ENCODE assay signal across 2 cellular contexts in genomic region chr14:100648474-100649172, GRCh38.
TF ChIP-seq lines count a peak whose summit lies in the region.

No MANE protein-coding gene starts in this region.

TF ChIP-seq in HCT116, 20 proteins besides CTCF, POLR2A, EP300 and RAD21 (continued from another document):
- no peak for TF ChIP-seq ZNF274 (IDR thresholded peaks at IDR 0.05; ENCODE audit: low read depth, low read length)
- TF ChIP-seq EGR1 (IDR thresholded peaks at IDR 0.05; ENCODE audit: low read depth) = no peak

TF ChIP-seq in SK-N-SH treated with all-trans-retinoic acid at 6 μM for 48 hours, 23 proteins besides CTCF, POLR2A, EP300 and RAD21 (continued from another document):
- TF ChIP-seq POU6F1 (CRISPR knock-in tag; IDR thresholded peaks at IDR 0.05; ENCODE audit: borderline replicate concordance, low read depth) (no peak), ZC3H10 (CRISPR knock-in tag; IDR thresholded peaks at IDR 0.05) (no peak), ARNTL (CRISPR knock-in tag; IDR thresholded peaks at IDR 0.05; ENCODE audit: borderline replicate concordance, low read depth) (no peak), BACH2 (CRISPR knock-in tag; IDR thresholded peaks at IDR 0.05; ENCODE audit: borderline replicate concordance) (no peak), ZNF70 (CRISPR knock-in tag; IDR thresholded peaks at IDR 0.05) (no peak)
